In the genomic region with DNA sequence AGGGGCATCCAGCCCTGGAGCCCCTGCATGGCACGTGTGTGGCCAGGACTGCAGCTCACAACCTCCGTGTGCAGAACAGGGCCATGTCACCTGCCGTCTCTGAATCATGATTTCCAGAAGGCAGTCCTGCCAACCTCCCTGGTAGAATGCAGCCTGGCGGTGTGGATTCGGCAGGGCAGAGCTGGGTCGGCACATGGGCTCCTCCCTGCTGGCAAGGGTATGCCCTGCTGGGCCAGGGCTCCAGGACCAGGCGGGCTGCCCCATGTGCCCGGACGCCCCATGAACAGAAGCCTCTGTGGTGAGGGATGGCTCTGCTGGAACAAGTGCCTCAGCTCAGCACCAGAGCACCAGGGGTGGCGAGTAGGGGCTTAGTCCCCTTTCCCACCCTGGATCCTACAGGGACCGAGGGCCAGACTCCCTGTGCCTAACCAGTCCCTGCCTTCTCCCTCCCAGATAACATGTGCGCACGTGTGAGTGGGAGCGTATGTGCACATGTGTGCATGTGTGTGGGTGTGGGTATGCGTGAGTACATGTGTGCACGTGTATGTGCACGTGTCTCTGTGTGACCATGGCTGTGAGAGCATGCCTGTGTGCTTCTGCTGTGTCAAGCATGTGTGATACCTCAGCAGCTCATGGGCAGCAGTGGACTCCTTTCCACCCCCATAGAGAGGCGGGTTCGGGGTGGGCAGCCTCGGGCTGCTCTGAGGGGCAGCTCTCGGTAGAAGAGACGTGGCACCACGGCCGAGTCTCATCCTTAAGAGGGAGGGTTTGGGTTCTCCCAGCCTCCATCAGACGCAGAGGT, we compare ENCODE assay signal across 19 cellular contexts.
"Had no signal": no experiment of that assay in that cellular context is flagged by ENCODE, and none has a peak within 500 bp of the region (broad histone marks: within the 10 kb centered on the region; RNA-seq: fewer than 3 reads in every experiment).

No MANE protein-coding gene starts in this region.

- H3K9me3 Mint-ChIP-seq: activated CD4-positive, alpha-beta memory T cell treated with anti-CD3 and anti-CD28 coated beads for 36 hours; activated T-cell treated with anti-CD3 and anti-CD28 coated beads, Interleukin-2, amount 50 U/mL, for 24 hours; endodermal cell; nephron; T-helper 1 cell treated with Interleukin-12 subunit alpha and Interleukin-12 subunit beta and Interleukin-4 antibody, amounts not matched to agents 30 μg/mL and 1 μg/mL, for 36 hours had no signal

- H3K27ac Mint-ChIP-seq: activated CD4-positive, alpha-beta memory T cell treated with anti-CD3 and anti-CD28 coated beads for 36 hours; activated CD4-positive, alpha-beta T cell treated with anti-CD3 and anti-CD28 coated beads for 36 hours; activated T-cell treated with anti-CD3 and anti-CD28 coated beads, Interleukin-2, amount 50 U/mL, for 24 hours; endodermal cell; progenitor cell of endocrine pancreas; T-helper 1 cell treated with Interleukin-12 subunit alpha and Interleukin-12 subunit beta and Interleukin-4 antibody, amounts not matched to agents 30 μg/mL and 1 μg/mL, for 36 hours had no signal

- H3K9me3 ChIP-seq: gastroesophageal sphincter, stomach, thoracic aorta, upper lobe of right lung had no signal

- H3K27me3 ChIP-seq: cardiac muscle cell, gastroesophageal sphincter, hepatocyte, stomach, upper lobe of right lung had no signal

- DNase-seq: activated CD4-positive, alpha-beta memory T cell treated with anti-CD3 and anti-CD28 coated beads for 36 hours; activated CD4-positive, alpha-beta T cell treated with anti-CD3 and anti-CD28 coated beads for 36 hours; activated effector memory CD4-positive, alpha-beta T cell treated with Interleukin-2 at 50 U/mL for 16 hours; activated naive CD4-positive, alpha-beta T cell treated with anti-CD3 and anti-CD28 coated beads, Interleukin-2, amount 50 U/mL, for 16 hours; activated T-cell treated with anti-CD3 and anti-CD28 coated beads, Interleukin-2, amount 50 U/mL, for 24 hours; dermis blood vessel endothelial cell; endodermal cell; mesendoderm; stomach; upper lobe of right lung; WERI-Rb-1 had no signal

- ATAC-seq: activated CD4-positive, alpha-beta T cell treated with anti-CD3 and anti-CD28 coated beads for 36 hours; gastroesophageal sphincter; sciatic nerve; upper lobe of right lung had no signal

- H3K36me3 Mint-ChIP-seq: activated CD4-positive, alpha-beta memory T cell treated with anti-CD3 and anti-CD28 coated beads for 36 hours had no signal

- H3K36me3 ChIP-seq: cardiac muscle cell, thoracic aorta, upper lobe of right lung, WERI-Rb-1 had no signal

- H3K4me3 ChIP-seq: cardiac muscle cell, gastroesophageal sphincter, hepatocyte, stomach, thoracic aorta, upper lobe of right lung had no signal

- H3K4me1 Mint-ChIP-seq: activated CD4-positive, alpha-beta T cell treated with anti-CD3 and anti-CD28 coated beads for 36 hours had no signal

- H3K4me1 ChIP-seq: upper lobe of right lung had no signal

- H3K4me3 Mint-ChIP-seq: activated CD4-positive, alpha-beta memory T cell treated with anti-CD3 and anti-CD28 coated beads for 36 hours; activated CD4-positive, alpha-beta T cell treated with anti-CD3 and anti-CD28 coated beads for 36 hours; activated T-cell treated with anti-CD3 and anti-CD28 coated beads, Interleukin-2, amount 50 U/mL, for 24 hours; endodermal cell; nephron; T-helper 1 cell treated with Interleukin-12 subunit alpha and Interleukin-12 subunit beta and Interleukin-4 antibody, amounts not matched to agents 30 μg/mL and 1 μg/mL, for 36 hours had no signal

- H3K27ac ChIP-seq: cardiac muscle cell, gastroesophageal sphincter, hepatocyte, stomach, thoracic aorta, upper lobe of right lung, WERI-Rb-1 had no signal

- H3K27me3 Mint-ChIP-seq: activated CD4-positive, alpha-beta memory T cell treated with anti-CD3 and anti-CD28 coated beads for 36 hours; activated CD4-positive, alpha-beta T cell treated with anti-CD3 and anti-CD28 coated beads for 36 hours; activated T-cell treated with anti-CD3 and anti-CD28 coated beads, Interleukin-2, amount 50 U/mL, for 24 hours had no signal
